Comparison of ENCODE assay signal across 8 cellular contexts in the genomic region with DNA sequence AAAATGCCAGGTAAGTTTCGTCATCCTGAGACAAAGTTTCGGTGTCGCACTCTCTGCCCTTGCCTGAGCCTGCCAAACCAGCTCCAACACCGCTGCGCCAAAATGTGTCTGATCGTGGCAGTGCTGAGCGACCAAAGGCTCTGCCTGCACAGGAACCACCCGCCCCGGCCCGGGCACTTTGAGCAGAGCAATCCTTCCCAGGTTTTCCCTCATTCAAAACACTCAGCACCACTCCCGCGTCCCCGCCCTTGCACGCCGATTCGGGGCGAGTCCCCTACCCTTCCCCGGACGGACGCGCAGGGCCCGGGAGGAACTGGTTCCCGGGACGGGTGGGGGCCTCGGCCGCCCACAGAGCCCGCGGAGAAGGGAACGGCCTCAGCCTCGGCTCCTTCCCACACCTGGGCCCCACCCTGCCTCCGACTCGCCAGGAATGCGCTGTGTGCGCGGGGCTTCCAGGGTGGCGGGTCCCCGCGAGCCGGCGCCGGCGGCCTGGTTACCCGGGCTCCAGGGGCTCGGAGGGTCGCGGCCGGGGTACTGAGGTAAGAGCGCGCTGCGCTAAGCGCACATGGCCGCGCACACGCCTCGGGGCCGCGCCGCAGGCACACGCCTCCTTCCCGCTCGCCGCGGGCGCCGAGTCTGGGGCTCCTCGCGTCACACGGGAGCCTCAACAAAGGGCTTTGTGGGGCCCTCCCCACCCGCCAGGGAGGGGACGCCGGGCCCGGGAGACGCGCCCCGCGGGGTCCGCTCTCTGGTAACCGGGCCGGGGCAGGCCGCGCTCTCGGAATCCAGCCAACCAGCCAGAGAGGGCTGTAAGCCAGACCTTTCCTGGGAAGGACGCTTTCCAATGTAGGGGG. TPM values are rescaled to one million over a fixed set of nuclear protein-coding genes. Genes with fewer than 3 reads are reported as not detected.
DNase-seq lines count a peak whose midpoint lies in the region; ATAC-seq and TF ChIP-seq lines count a peak whose summit lies in the region.

A gene with protein sequence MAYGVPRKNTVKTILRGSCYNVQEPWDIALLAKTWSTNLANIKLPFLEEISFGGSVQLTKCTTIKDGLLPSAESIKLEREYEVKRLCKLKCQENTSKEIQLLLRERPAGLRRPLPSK (minus strand): TSS at position 638 of the 854 bp plus-strand sequence. CDS start 902 bp downstream, outside the sequence.

- H3K4me3 ChIP-seq in AG10803 (ENCODE audit: low read length) (peak within 1 kb of the TSS; percentile 68), fibroblast of mammary gland (ENCODE audit: control insufficient read depth, low read depth, low read length) (peak within 1 kb of the TSS; percentile 66), muscle layer of duodenum (ENCODE audit: low read depth in 1 of 2, low read length in 2 of 2) (peak within 1 kb of the TSS; percentile 65 to 94), thoracic aorta (peak within 1 kb of the TSS; percentile 93)

- H3K36me3 Mint-ChIP-seq in activated T-cell treated with anti-CD3 and anti-CD28 coated beads, Interleukin-2, amount 50 U/mL, for 24 hours (ENCODE audit: low read depth), result no peaks in the 10 kb centered on the region

- H3K9me3 Mint-ChIP-seq in activated T-cell treated with anti-CD3 and anti-CD28 coated beads, Interleukin-2, amount 50 U/mL, for 24 hours, result no peaks in the 10 kb centered on the region

- H3K27me3 ChIP-seq in muscle layer of duodenum (ENCODE audit: low read depth, low read length), result no peaks in the 10 kb centered on the region
- H3K27me3 ChIP-seq in thoracic aorta (replicated peaks; ENCODE audit: insufficient read depth), result no peaks in the 10 kb centered on the region

- H3K36me3 ChIP-seq in muscle layer of duodenum (ENCODE audit: control insufficient read depth in 1 of 2, insufficient read depth in 2 of 2, low read length in 2 of 2) (peaks cover 0 to 5% of the 10 kb centered on the region in 2 donors), thoracic aorta (no peaks in the 10 kb centered on the region)

- ATAC-seq in GM18907 (IDR thresholded peaks at IDR 0.05; ENCODE audit: unreplicated experiment), result peak; percentile 73
- peak; percentile 64 for ATAC-seq in HG03342 (IDR thresholded peaks at IDR 0.05; ENCODE audit: unreplicated experiment)
- no peak for ATAC-seq in thoracic aorta (ENCODE audit: insufficient number of reproducible peaks, low FRiP score, low read depth)

- peaks cover 31% of the 10 kb centered on the region for H3K27me3 Mint-ChIP-seq in activated T-cell treated with anti-CD3 and anti-CD28 coated beads, Interleukin-2, amount 50 U/mL, for 24 hours

- peak within 1 kb of the TSS; percentile 79 for H3K4me3 Mint-ChIP-seq in activated T-cell treated with anti-CD3 and anti-CD28 coated beads, Interleukin-2, amount 50 U/mL, for 24 hours

- TF ChIP-seq CTCF in AG10803 (conservative IDR thresholded peaks at IDR 0.05; ENCODE audit: low read length) (no peak), fibroblast of mammary gland (conservative IDR thresholded peaks at IDR 0.05; ENCODE audit: control insufficient read depth, insufficient read depth, low read depth, low read length) (no peak), thoracic aorta (IDR thresholded peaks at IDR 0.05) (no peak)

- H3K4me1 ChIP-seq in muscle layer of duodenum (ENCODE audit: control insufficient read depth in 1 of 2, insufficient read depth in 2 of 2, low read length in 2 of 2) (peaks cover 0 to 8% of the 10 kb centered on the region in 2 donors), thoracic aorta (ENCODE audit: control insufficient read depth in 1 of 2, low read depth in 2 of 2) (peaks cover 0 to 6% of the 10 kb centered on the region in 2 donors)

- H3K27ac ChIP-seq in muscle layer of duodenum (ENCODE audit: low read length) (no peak within 1 kb of the TSS), thoracic aorta (peak within 1 kb of the TSS; percentile 9 to 10)

- H3K27ac Mint-ChIP-seq in activated T-cell treated with anti-CD3 and anti-CD28 coated beads, Interleukin-2, amount 50 U/mL, for 24 hours, result no peak within 1 kb of the TSS

- H3K4me1 Mint-ChIP-seq in activated T-cell treated with anti-CD3 and anti-CD28 coated beads, Interleukin-2, amount 50 U/mL, for 24 hours (ENCODE audit: low read depth), result peaks cover 11% of the 10 kb centered on the region

- H3K9me3 ChIP-seq in muscle layer of duodenum (ENCODE audit: control insufficient read depth in 1 of 2, low read length in 2 of 2) (no peaks in the 10 kb centered on the region), thoracic aorta (no peaks in the 10 kb centered on the region)

- DNase-seq in AG10803 (ENCODE audit: low read depth), result peak; percentile 40
- peak; percentile 88 for DNase-seq in NCI-H69 (lab: John Stamatoyannopoulos, UW)
- peak; percentile 64 for DNase-seq in activated T-cell treated with anti-CD3 and anti-CD28 coated beads, Interleukin-2, amount 50 U/mL, for 24 hours
- DNase-seq in fibroblast of mammary gland (ENCODE audit: low read depth), result peak; percentile 40
- DNase-seq in thoracic aorta (ENCODE audit: low spot score), result no peak

RNA-seq across cellular contexts. Expression of the gene that starts here (rescaled TPM):
- not detected for total RNA-seq in thoracic aorta
